ENCODE assay signal across 8 cellular contexts in genomic region chr9:136485049-136485647, GRCh38. TPM values are rescaled to one million over a fixed set of nuclear protein-coding genes. Genes with fewer than 3 reads are reported as not detected.
DNase-seq lines count a peak whose midpoint lies in the region; ATAC-seq and TF ChIP-seq lines count a peak whose summit lies in the region.

No MANE protein-coding gene starts in this region.

- H3K4me1 ChIP-seq in KMS-11 (ENCODE audit: low read depth, poor library complexity, severe bottlenecking), result peaks cover 25% of the 10 kb centered on the region

- peak; percentile 88 for TF ChIP-seq CTCF in KMS-11 (conservative IDR thresholded peaks at IDR 0.05; ENCODE audit: low read depth, low read length)

- peak overlapping the region; percentile 61 for H3K4me3 Mint-ChIP-seq in activated T-helper 17 cell treated with anti-CD3 and anti-CD28 coated beads, Interleukin-2, amount 50 U/mL, for 72 hours

- no peaks in the 10 kb centered on the region for H3K27me3 Mint-ChIP-seq in activated T-helper 17 cell treated with anti-CD3 and anti-CD28 coated beads, Interleukin-2, amount 50 U/mL, for 72 hours

- no peak overlapping the region for H3K9ac ChIP-seq in KMS-11

- H4K20me1 ChIP-seq in KMS-11 (ENCODE audit: insufficient read depth), result 0 out of 2 replicates have a peak, but pooled peaks cover 9% of the 10 kb centered on the region

- H3K4me3 ChIP-seq in KMS-11 (IDR thresholded peaks at IDR 0.05; ENCODE audit: insufficient read depth, low read depth, low read length), result no peak overlapping the region

- no peaks in the 10 kb centered on the region for H3K36me3 ChIP-seq in KMS-11 (ENCODE audit: insufficient read depth)

- no peaks in the 10 kb centered on the region for H3K9me3 Mint-ChIP-seq in activated T-helper 17 cell treated with anti-CD3 and anti-CD28 coated beads, Interleukin-2, amount 50 U/mL, for 72 hours

- H3K4me1 Mint-ChIP-seq in activated T-helper 17 cell treated with anti-CD3 and anti-CD28 coated beads, Interleukin-2, amount 50 U/mL, for 72 hours, result peaks cover 5% of the 10 kb centered on the region

- no peak overlapping the region for H2AFZ ChIP-seq in KMS-11 (ENCODE audit: low read depth)

- H3K36me3 Mint-ChIP-seq in activated T-helper 17 cell treated with anti-CD3 and anti-CD28 coated beads, Interleukin-2, amount 50 U/mL, for 72 hours (ENCODE audit: low read depth), result peaks cover 14% of the 10 kb centered on the region

- peak; percentile 54 for DNase-seq in DMS114 treated with DMSO at 0.1 percent for 48 hours (lab: John Stamatoyannopoulos, UW; ENCODE audit: unreplicated experiment)
- peak; percentile 69 for DNase-seq in RPMI7951 (ENCODE audit: low read depth)
- peak; percentile 54 for DNase-seq in fibroblast of the conjunctiva (ENCODE audit: low read depth)
- peak in 51 of 56 donors; percentile 25 to 92 (median 66) for DNase-seq in nucleus accumbens (lab: John Stamatoyannopoulos, UW)
- DNase-seq in superior temporal gyrus (ENCODE audit: extremely low spot score), result peak; percentile 90

- H3K79me2 ChIP-seq in KMS-11 (ENCODE audit: insufficient read depth, low read depth), result peaks cover 27% of the 10 kb centered on the region

- H3K27ac ChIP-seq in KMS-11, result no peak overlapping the region

- ATAC-seq in activated T-helper 17 cell treated with anti-CD3 and anti-CD28 coated beads, Interleukin-2, amount 50 U/mL, for 72 hours (replicated peaks), result no peak
- no peak for ATAC-seq in HG03439 (IDR thresholded peaks at IDR 0.05; ENCODE audit: unreplicated experiment)

- H3K27ac Mint-ChIP-seq in activated T-helper 17 cell treated with anti-CD3 and anti-CD28 coated beads, Interleukin-2, amount 50 U/mL, for 72 hours, result peak overlapping the region; percentile 50

- H3K4me2 ChIP-seq in KMS-11, result no peak overlapping the region; the same call in 1 of the 2 replicates

- peaks cover 53% of the 10 kb centered on the region for H3K27me3 ChIP-seq in KMS-11 (ENCODE audit: insufficient read depth, low read depth)

RNA-seq across cellular contexts. Expression of gene SEC16A, which starts 2.3 kb away (rescaled TPM):
- 14.5 and 14.8 TPM in 2 replicates for total RNA-seq in RPMI7951 (2014; rRNA removed; shearing (Covaris generic))
- total RNA-seq in activated T-helper 17 cell treated with anti-CD3 and anti-CD28 coated beads, Interleukin-2, amount 50 U/mL, for 72 hours, result 10 to 100 TPM; 56.0 to 85.3 TPM

RNA-seq across cellular contexts. Expression of gene INPP5E, which starts 45.5 kb away (rescaled TPM):
- 3.4 and 3.8 TPM in 2 replicates for total RNA-seq in RPMI7951 (2014; rRNA removed; shearing (Covaris generic))
- total RNA-seq in activated T-helper 17 cell treated with anti-CD3 and anti-CD28 coated beads, Interleukin-2, amount 50 U/mL, for 72 hours, result 10 to 100 TPM; 14.2 to 18.2 TPM
